9 cellular contexts compared by ENCODE assay signal in genomic region chr10:8052344-8052969, GRCh38. TPM values are rescaled to one million over a fixed set of nuclear protein-coding genes. Genes with fewer than 3 reads are reported as not detected.
DNase-seq lines count a peak whose midpoint lies in the region; ATAC-seq, FAIRE-seq and TF ChIP-seq lines count a peak whose summit lies in the region.
"Had no signal": no experiment of that assay in that cellular context is flagged by ENCODE, and none has a peak within 500 bp of the region (broad histone marks: within the 10 kb centered on the region; RNA-seq: fewer than 3 reads in every experiment).

No MANE protein-coding gene starts in this region.

- peaks cover 5 to 42% (median 22%) of the 10 kb centered on the region in 4 donors for H3K4me1 Mint-ChIP-seq in CD4-positive, CD25-positive, alpha-beta regulatory T cell
- peaks cover 39% of the 10 kb centered on the region for H3K4me1 Mint-ChIP-seq in brain
- H3K4me1 Mint-ChIP-seq in naive thymus-derived CD8-positive, alpha-beta T cell: peaks cover 17 to 70% (median 43%) of the 10 kb centered on the region in 4 donors

- peaks cover 3% of the 10 kb centered on the region for H3K36me3 Mint-ChIP-seq in CD4-positive, CD25-positive, alpha-beta regulatory T cell
- no peaks in the 10 kb centered on the region for H3K36me3 Mint-ChIP-seq in brain
- peaks cover 0 to 10% (median 0%) of the 10 kb centered on the region in 3 donors for H3K36me3 Mint-ChIP-seq in naive thymus-derived CD8-positive, alpha-beta T cell

- H3K27me3 Mint-ChIP-seq in CD4-positive, CD25-positive, alpha-beta regulatory T cell: peaks cover 59% of the 10 kb centered on the region
- H3K27me3 Mint-ChIP-seq in brain: peaks cover 99% of the 10 kb centered on the region
- H3K27me3 Mint-ChIP-seq in naive thymus-derived CD8-positive, alpha-beta T cell: peaks cover 10 to 37% (median 30%) of the 10 kb centered on the region in 5 donors

- ATAC-seq in CD4-positive, CD25-positive, alpha-beta regulatory T cell (ENCODE audit: low read depth in 2 of 2): no peak
- no peak for ATAC-seq in naive thymus-derived CD8-positive, alpha-beta T cell
- ATAC-seq in GM21723 (IDR thresholded peaks at IDR 0.05; ENCODE audit: unreplicated experiment): no peak
- ATAC-seq in HG03432 (IDR thresholded peaks at IDR 0.05; ENCODE audit: unreplicated experiment): no peak

- POLR2A ChIA-PET in naive thymus-derived CD8-positive, alpha-beta T cell (lab: Charles Lee): interaction anchor here (0.7 to 1.7 kb wide), 5 partner anchors 9 to 392 kb away, joined by 3 to 6 read pairs (median 3); no protein-coding TSS in a partner anchor

- DNase-seq in CD4-positive, CD25-positive, alpha-beta regulatory T cell: peak in 1 of 3 donors; percentile 67
- DNase-seq in naive thymus-derived CD8-positive, alpha-beta T cell: peak in 5 of 10 donors; percentile 43 to 63 (median 54)
- no peak for DNase-seq in NK-92 (lab: John Stamatoyannopoulos, UW; ENCODE audit: unreplicated experiment)
- no peak for DNase-seq in GM12891 (ENCODE audit: insufficient read length, low spot score)

- FAIRE-seq in GM12891 (lab: Jason Lieb, UNC): no peak

- H3K9me3 ChIP-seq in CD4-positive, CD25-positive, alpha-beta regulatory T cell (ENCODE audit: control insufficient read depth in 2 of 2, low read length in 2 of 2): no peaks in the 10 kb centered on the region
- H3K9me3 ChIP-seq in HUES6 (ENCODE audit: control insufficient read depth, insufficient read depth, low read depth, low read length): no peaks in the 10 kb centered on the region

- peaks cover 5% of the 10 kb centered on the region for H3K27me3 ChIP-seq in CD4-positive, CD25-positive, alpha-beta regulatory T cell (ENCODE audit: control insufficient read depth, insufficient read depth, low read length)
- H3K27me3 ChIP-seq in HUES6 (ENCODE audit: control insufficient read depth, insufficient read depth, low read length): peaks cover 97% of the 10 kb centered on the region

- no peaks in the 10 kb centered on the region for H3K36me3 ChIP-seq in CD4-positive, CD25-positive, alpha-beta regulatory T cell (ENCODE audit: control insufficient read depth, insufficient read depth, low read length)
- no peaks in the 10 kb centered on the region for H3K36me3 ChIP-seq in HUES6 (ENCODE audit: control insufficient read depth, insufficient read depth, low read length)

- H3K4me3 ChIP-seq in CD4-positive, CD25-positive, alpha-beta regulatory T cell (ENCODE audit: low read depth, low read length): peak overlapping the region; percentile 49
- H3K4me3 ChIP-seq in HUES6 (ENCODE audit: low read depth, low read length): peak overlapping the region; percentile 50

- H3K4me1 ChIP-seq in CD4-positive, CD25-positive, alpha-beta regulatory T cell (ENCODE audit: control insufficient read depth, insufficient read depth, low read length, poor library complexity, severe bottlenecking): peaks cover 66% of the 10 kb centered on the region
- H3K4me1 ChIP-seq in HUES6 (ENCODE audit: control insufficient read depth, insufficient read depth, low read length): peaks cover 40% of the 10 kb centered on the region

- peak overlapping the region; percentile 90 for H3K27ac ChIP-seq in CD4-positive, CD25-positive, alpha-beta regulatory T cell (ENCODE audit: insufficient read depth, low read length, poor library complexity, severe bottlenecking)
- H3K27ac ChIP-seq in HUES6 (ENCODE audit: low read depth, low read length): no peak overlapping the region
- H3K27ac ChIP-seq: RWPE1 had no signal

- H3K27ac Mint-ChIP-seq in CD4-positive, CD25-positive, alpha-beta regulatory T cell: peak overlapping the region; percentile 47 to 93 (median 89)
- H3K27ac Mint-ChIP-seq in brain: peak overlapping the region in 1 of 5 experiments; percentile 96
- peak overlapping the region; percentile 9 to 98 (median 62) for H3K27ac Mint-ChIP-seq in naive thymus-derived CD8-positive, alpha-beta T cell

- TF ChIP-seq POLR2A in GM12891 (IDR thresholded peaks at IDR 0.05; ENCODE audit: low read depth, low read length): no peak

- peak overlapping the region; percentile 91 to 99 (median 96) for H3K4me3 Mint-ChIP-seq in CD4-positive, CD25-positive, alpha-beta regulatory T cell
- H3K4me3 Mint-ChIP-seq in brain: peak overlapping the region; percentile 47 to 87 (median 76)
- peak overlapping the region; percentile 58 to 99 (median 94) for H3K4me3 Mint-ChIP-seq in naive thymus-derived CD8-positive, alpha-beta T cell

- H3K9me3 Mint-ChIP-seq in CD4-positive, CD25-positive, alpha-beta regulatory T cell: peaks cover 0 to 4% (median 1%) of the 10 kb centered on the region in 7 donors
- no peaks in the 10 kb centered on the region for H3K9me3 Mint-ChIP-seq in brain
- H3K9me3 Mint-ChIP-seq in naive thymus-derived CD8-positive, alpha-beta T cell: peaks cover 0 to 4% (median 0%) of the 10 kb centered on the region in 9 donors

- peak overlapping the region; percentile 41 for H3K9ac ChIP-seq in HUES6 (ENCODE audit: low read length)

- no peak for TF ChIP-seq CTCF in brain (conservative IDR thresholded peaks at IDR 0.05)

TF ChIP-seq in GM12891, 5 proteins besides CTCF, POLR2A, EP300 and RAD21:
- TF ChIP-seq POU2F2 (IDR thresholded peaks at IDR 0.05; ENCODE audit: low read depth, low read length) (no peak), PAX5 (IDR thresholded peaks at IDR 0.05; ENCODE audit: insufficient read depth, low read length, severe bottlenecking) (no peak), TAF1 (IDR thresholded peaks at IDR 0.05; ENCODE audit: low read depth, low read length) (no peak), SPI1 (IDR thresholded peaks at IDR 0.05; ENCODE audit: low read depth, low read length) (no peak), POLR2AphosphoS5 (IDR thresholded peaks at IDR 0.05; ENCODE audit: low read depth, low read length) (no peak)

RNA-seq across cellular contexts. Expression of gene GATA3, which starts 2.0 kb away (rescaled TPM):
- 182 TPM for total RNA-seq in CD4-positive, CD25-positive, alpha-beta regulatory T cell
- polyA plus RNA-seq in CD4-positive, CD25-positive, alpha-beta regulatory T cell: 10 to 100 TPM; 32.9 to 49.7 (median 42.5) TPM
- polyA plus RNA-seq in brain (ENCODE audit: insufficient read depth, low read depth, low replicate concordance): not detected
- total RNA-seq in naive thymus-derived CD8-positive, alpha-beta T cell: 10 to 100 TPM; 23.5 to 23.9 TPM
- 10 to 100 TPM; 20.5 to 27.7 (median 23.9) TPM for polyA plus RNA-seq in naive thymus-derived CD8-positive, alpha-beta T cell
- polyA plus RNA-seq in GM12891 (2012; ENCODE audit: low read depth, missing spikeins): 7.1 TPM

Comparison
In these comparisons a context has a peak if more than half of its experiments do, and no peak if none do; other contexts are left out.
1. RNA of gene GATA3, which starts 2.0 kb away (polyA plus RNA-seq): 32.9 to 49.7 TPM in CD4-positive, CD25-positive, alpha-beta regulatory T cell and 20.5 to 27.7 TPM in naive thymus-derived CD8-positive, alpha-beta T cell; not detected in brain (single experiment); every median in the first group is over 10 times any median in the second.
2. Peak in every context shown above with its lines, with median percentiles within 50 percentile points of each other: H3K4me3 Mint-ChIP-seq.